In the genomic region with DNA sequence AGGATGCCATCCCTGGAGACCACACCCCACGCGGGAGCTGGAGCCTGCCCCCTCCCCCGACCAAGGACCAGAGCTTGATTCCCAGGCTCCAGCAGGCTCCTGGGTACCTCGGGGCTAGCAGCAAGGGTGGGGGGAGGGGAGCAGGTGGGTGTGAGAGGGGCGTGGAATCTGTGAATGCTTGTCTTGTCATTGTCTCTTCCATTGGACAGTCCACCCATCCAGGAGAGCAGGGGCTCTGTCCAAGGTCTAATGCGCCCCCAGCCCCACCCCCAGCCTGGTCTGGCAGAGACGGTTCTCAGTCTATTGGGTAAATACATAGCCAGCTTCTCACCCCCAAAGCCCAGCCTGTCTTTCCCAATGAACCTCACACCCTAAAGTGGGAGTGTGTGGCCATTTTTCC, we compare ENCODE assay signal across 25 cellular contexts. TPM values are rescaled to one million over a fixed set of nuclear protein-coding genes. Genes with fewer than 3 reads are reported as not detected.
DNase-seq lines count a peak whose midpoint lies in the region; ATAC-seq and TF ChIP-seq lines count a peak whose summit lies in the region.
"Had no signal": no experiment of that assay in that cellular context is flagged by ENCODE, and none has a peak within 500 bp of the region (broad histone marks: within the 10 kb centered on the region; RNA-seq: fewer than 3 reads in every experiment).

No MANE protein-coding gene starts in this region.

- peaks cover 3 to 13% (median 9%) of the 10 kb centered on the region in 3 experiments for H3K36me3 Mint-ChIP-seq in H9 (ENCODE audit: insufficient read depth in 1 of 3, low read depth in 3 of 3)
- peaks cover 3% of the 10 kb centered on the region for H3K36me3 Mint-ChIP-seq in WTC11
- H3K36me3 Mint-ChIP-seq in glutamatergic neuron (ENCODE audit: unreplicated experiment): no peaks in the 10 kb centered on the region

- no peak overlapping the region for H3K23ac ChIP-seq in H9 (ENCODE audit: insufficient read length, low read depth, low read length)
- H3K23ac ChIP-seq in neuronal stem cell (ENCODE audit: low read depth, low read length, poor library complexity): no peak overlapping the region

- H3K79me2 ChIP-seq in H9 (ENCODE audit: insufficient read depth, low read length): no peaks in the 10 kb centered on the region
- H3K79me2 ChIP-seq: parathyroid adenoma had no signal

- H3K4me2 ChIP-seq in H9 (ENCODE audit: insufficient read depth, insufficient read length, low read length) (no peak overlapping the region), neuronal stem cell (ENCODE audit: insufficient read depth, low read length, poor library complexity, severe bottlenecking) (no peak overlapping the region)

- CTCF ChIA-PET in WTC11 (lab: Charles Lee): interaction anchor here (0.6 to 8.3 kb wide), 11 partner anchors 9 to 210 kb away, joined by 3 to 74 read pairs (median 4); partner anchors contain the start of gene CERCAM

- no peak overlapping the region for H3K27ac Mint-ChIP-seq in H9
- H3K27ac Mint-ChIP-seq in WTC11: no peak overlapping the region
- H3K27ac Mint-ChIP-seq in glutamatergic neuron (ENCODE audit: unreplicated experiment): peak overlapping the region; percentile 75
- H3K27ac Mint-ChIP-seq: activated T-cell treated with anti-CD3 and anti-CD28 coated beads, Interleukin-2, amount 50 U/mL, for 72 hours; T-helper 17 cell had no signal

- H3K27ac ChIP-seq in H9 (ENCODE audit: insufficient read length, low read depth, low read length): no peak overlapping the region
- H3K27ac ChIP-seq in neuronal stem cell (replicated peaks; ENCODE audit: low read length): no peak overlapping the region
- H3K27ac ChIP-seq: C4-2B, left lung, parathyroid adenoma, right atrium auricular region, thyroid gland had no signal

- H2BK15ac ChIP-seq in H9 (ENCODE audit: low read depth, low read length) (no peak overlapping the region), neuronal stem cell (ENCODE audit: low read length) (no peak overlapping the region)

- no peak overlapping the region for H2AK5ac ChIP-seq in H9 (ENCODE audit: insufficient read length, low read length)
- peak overlapping the region; percentile 14 for H2AK5ac ChIP-seq in neuronal stem cell (ENCODE audit: low read depth, low read length)

- H3K9me3 ChIP-seq in H9 (ENCODE audit: control insufficient read depth, low read depth, low read length) (no peaks in the 10 kb centered on the region), neuronal stem cell (replicated peaks in 1 of 2; ENCODE audit: control insufficient read depth in 2 of 2, insufficient read depth in 1 of 2, low read depth in 1 of 2, low read length in 2 of 2) (peaks cover 0 to 3% of the 10 kb centered on the region in 2 donors)
- H3K9me3 ChIP-seq: left lung, right atrium auricular region, thyroid gland had no signal

- no peak for DNase-seq in H9
- DNase-seq in WTC11 (ENCODE audit: low spot score): no peak
- no peak for DNase-seq in glutamatergic neuron
- no peak for DNase-seq in neuronal stem cell (ENCODE audit: low spot score)
- DNase-seq in activated CD4-positive, alpha-beta T cell treated with anti-CD3 and anti-CD28 coated beads for 1 hour: no peak
- DNase-seq in HuH-7 (ENCODE audit: low spot score): no peak
- DNase-seq: activated CD4-positive, alpha-beta T cell treated with anti-CD3 and anti-CD28 coated beads for 48 hours; activated naive CD4-positive, alpha-beta T cell treated with anti-CD3 and anti-CD28 coated beads, Interleukin-2, amount 10 ng/mL, durations not matched to agents 7 days and 5 days; activated T-cell treated with anti-CD3 and anti-CD28 coated beads, Interleukin-2, amount 50 U/mL, for 72 hours; dermis blood vessel endothelial cell; left lung; naive B cell; NCI-H1436 treated with DMSO at 0.1 percent for 48 hours; NCI-H510A treated with DMSO at 0.1 percent for 48 hours; NK-92 treated with Interleukin-12 subunit alpha and Interleukin-12 subunit beta, amount 100 ng/mL, for 24 hours; stimulated activated CD4-positive, alpha-beta T cell treated with anti-CD3 and anti-CD28 coated beads, Interleukin-12 subunit alpha, Interleukin-12 subunit beta, amount 100 ng/mL, for 4 hours; stimulated activated CD4-positive, alpha-beta T cell treated with anti-CD3 and anti-CD28 coated beads, Interleukin-4, amount 100 ng/mL, for 24 hours; stimulated activated naive CD8-positive, alpha-beta T cell treated with anti-CD3 and anti-CD28 coated beads, Interleukin-15, Interleukin-2, amounts not matched to agents 100 U/mL and 50 U/mL, for 24 hours; T-helper 17 cell; thyroid gland had no signal

- H3K4me3 ChIP-seq in neuronal stem cell (ENCODE audit: low read length in 2 of 2): peak overlapping the region in 1 of 2 donors; percentile 93
- H3K4me3 ChIP-seq: left lung, right atrium auricular region, thyroid gland had no signal

- TF ChIP-seq CTCF in H9 (conservative IDR thresholded peaks at IDR 0.05) (no peak), WTC11 (IDR thresholded peaks at IDR 0.05) (no peak), glutamatergic neuron (IDR thresholded peaks at IDR 0.05; ENCODE audit: partially characterized antibody, unreplicated experiment) (no peak)

- ATAC-seq in WTC11 (no peak; the same call in 1 of the 2 replicates), HG03135 (IDR thresholded peaks at IDR 0.05; ENCODE audit: unreplicated experiment) (no peak), HG03457 (IDR thresholded peaks at IDR 0.05; ENCODE audit: unreplicated experiment) (no peak)
- ATAC-seq: activated T-cell treated with anti-CD3 and anti-CD28 coated beads, Interleukin-2, amount 50 U/mL, for 72 hours; left lung; stimulated activated naive CD8-positive, alpha-beta T cell treated with anti-CD3 and anti-CD28 coated beads, Interleukin-15, Interleukin-2, amounts not matched to agents 100 U/mL and 50 U/mL, for 24 hours; T-helper 17 cell had no signal

- H2BK120ac ChIP-seq in H9 (ENCODE audit: low read depth, low read length, poor library complexity, severe bottlenecking) (no peak overlapping the region), neuronal stem cell (ENCODE audit: low read depth, low read length) (no peak overlapping the region)

- H4K91ac ChIP-seq in H9 (ENCODE audit: insufficient read length, low read depth, low read length) (no peak overlapping the region), neuronal stem cell (ENCODE audit: low read depth, low read length, poor library complexity) (no peak overlapping the region)

- no peak overlapping the region for H3T11ph ChIP-seq in H9 (ENCODE audit: low read length)

- H3K79me1 ChIP-seq in H9 (ENCODE audit: insufficient read depth, low read depth, low read length, poor library complexity, severe bottlenecking) (no peaks in the 10 kb centered on the region), neuronal stem cell (ENCODE audit: low read depth, low read length) (no peaks in the 10 kb centered on the region)

- no CpG with 5 or more reads among the region's 7 CpGs for WGBS in H9 (ENCODE audit: extremely low coverage, insufficient read length, low lambda C conversion rate)
- WGBS in neuronal stem cell (ENCODE audit: extremely low coverage in 2 of 2, insufficient read length in 2 of 2, insufficient replicate concordance in 1 of 2), 2 donors: no CpG with 5 or more reads among the region's 7 CpGs

- no peak overlapping the region for H3K18ac ChIP-seq in H9 (ENCODE audit: insufficient read length, low read depth, low read length)
- H3K18ac ChIP-seq in neuronal stem cell (ENCODE audit: low read length): no peak overlapping the region

- no peak overlapping the region for H2BK20ac ChIP-seq in H9 (ENCODE audit: low read depth, low read length, poor library complexity, severe bottlenecking)

- H3K4me1 ChIP-seq in H9 (ENCODE audit: insufficient read depth, low read length): no peaks in the 10 kb centered on the region
- peaks cover 11 to 49% of the 10 kb centered on the region in 2 donors for H3K4me1 ChIP-seq in neuronal stem cell (ENCODE audit: control insufficient read depth in 2 of 2, insufficient read depth in 1 of 2, low read depth in 1 of 2, low read length in 2 of 2)
- H3K4me1 ChIP-seq: parathyroid adenoma had no signal

- H2BK12ac ChIP-seq in H9 (ENCODE audit: insufficient read length, low read depth, low read length) (no peak overlapping the region), neuronal stem cell (ENCODE audit: low read length) (no peak overlapping the region)

- peak overlapping the region; percentile 8 to 76 for H3K4me3 Mint-ChIP-seq in H9
- H3K4me3 Mint-ChIP-seq in WTC11: peak overlapping the region; percentile 63
- peak overlapping the region; percentile 84 for H3K4me3 Mint-ChIP-seq in glutamatergic neuron (ENCODE audit: unreplicated experiment)
- H3K4me3 Mint-ChIP-seq: activated naive CD4-positive, alpha-beta T cell treated with anti-CD3 and anti-CD28 coated beads, Interleukin-2, amount 10 ng/mL, durations not matched to agents 7 days and 5 days; activated T-cell treated with anti-CD3 and anti-CD28 coated beads, Interleukin-2, amount 50 U/mL, for 72 hours; naive B cell had no signal

- H3K9ac ChIP-seq in H9 (ENCODE audit: extremely low read depth, insufficient read length, low read length) (no peak overlapping the region), neuronal stem cell (ENCODE audit: low read depth, low read length, poor library complexity) (no peak overlapping the region)
- H3K9ac ChIP-seq: parathyroid adenoma had no signal

- peaks cover 6% of the 10 kb centered on the region for H3K23me2 ChIP-seq in H9 (ENCODE audit: insufficient read length, low read depth, low read length, poor library complexity, severe bottlenecking)

- H3K36me3 ChIP-seq in neuronal stem cell (replicated peaks in 1 of 2; ENCODE audit: control insufficient read depth in 2 of 2, insufficient read depth in 2 of 2, low read length in 2 of 2): peaks cover 2 to 37% of the 10 kb centered on the region in 2 donors

- H4K8ac ChIP-seq in H9 (replicated peaks; ENCODE audit: insufficient read length, low read depth, low read length): no peak overlapping the region
- H4K8ac ChIP-seq in neuronal stem cell (ENCODE audit: low read depth, low read length): no peak overlapping the region

- no peaks in the 10 kb centered on the region for H4K20me1 ChIP-seq in H9 (ENCODE audit: control insufficient read depth, insufficient read depth, insufficient read length)

- H3K56ac ChIP-seq in H9 (ENCODE audit: insufficient read length, low read depth, low read length): no peak overlapping the region

- H3K14ac ChIP-seq in H9 (ENCODE audit: insufficient read depth, low read length) (no peak overlapping the region), neuronal stem cell (ENCODE audit: low read length) (no peak overlapping the region)

- H3K4me1 Mint-ChIP-seq in H9 (peaks cover 30 to 56% of the 10 kb centered on the region in 2 experiments), WTC11 (peaks cover 63% of the 10 kb centered on the region), glutamatergic neuron (ENCODE audit: low read depth, unreplicated experiment) (peaks cover 33% of the 10 kb centered on the region)
- H3K4me1 Mint-ChIP-seq: activated naive CD4-positive, alpha-beta T cell treated with anti-CD3 and anti-CD28 coated beads, Interleukin-2, amount 10 ng/mL, durations not matched to agents 7 days and 5 days had no signal

- H3K27me3 Mint-ChIP-seq in H9 (ENCODE audit: low read depth) (peaks cover 97% of the 10 kb centered on the region), WTC11 (ENCODE audit: low read depth) (peaks cover 97% of the 10 kb centered on the region), glutamatergic neuron (ENCODE audit: unreplicated experiment) (peaks cover 21% of the 10 kb centered on the region)
- H3K27me3 Mint-ChIP-seq: T-helper 17 cell had no signal

- H2BK5ac ChIP-seq in H9 (ENCODE audit: insufficient read length, low read length) (no peak overlapping the region), neuronal stem cell (ENCODE audit: low read length) (no peak overlapping the region)

- H4K5ac ChIP-seq in H9 (ENCODE audit: insufficient read length, low read depth, low read length): no peak overlapping the region

- peaks cover 81% of the 10 kb centered on the region for H3K27me3 ChIP-seq in H9 (ENCODE audit: insufficient read depth, low read length)
- H3K27me3 ChIP-seq in neuronal stem cell (ENCODE audit: control insufficient read depth in 3 of 3, insufficient read depth in 3 of 3, low read depth in 1 of 3, low read length in 3 of 3): peaks cover 0 to 87% (median 30%) of the 10 kb centered on the region in 3 experiments
- H3K27me3 ChIP-seq: thyroid gland had no signal

- H2AFZ ChIP-seq in H9 (ENCODE audit: low read length): no peak overlapping the region
- H2AFZ ChIP-seq in neuronal stem cell (ENCODE audit: low read length): no peak overlapping the region
- H2AFZ ChIP-seq: parathyroid adenoma had no signal

- H3K4ac ChIP-seq in H9 (ENCODE audit: low read depth, low read length) (no peak overlapping the region), neuronal stem cell (ENCODE audit: low read length) (no peak overlapping the region)

- POLR2A ChIA-PET in WTC11 (lab: Charles Lee): interaction anchor here (1.1 kb wide), 1 partner anchor 52 kb away, joined by 4 read pairs; no protein-coding TSS in a partner anchor

- H3K9me3 Mint-ChIP-seq in H9 (peaks cover 3% of the 10 kb centered on the region in 2 experiments; a peak in 2 of 5 replicates), WTC11 (no peaks in the 10 kb centered on the region), glutamatergic neuron (ENCODE audit: unreplicated experiment) (peaks cover 9% of the 10 kb centered on the region)
- H3K9me3 Mint-ChIP-seq: activated naive CD4-positive, alpha-beta T cell treated with anti-CD3 and anti-CD28 coated beads, Interleukin-2, amount 10 ng/mL, durations not matched to agents 7 days and 5 days; activated T-cell treated with anti-CD3 and anti-CD28 coated beads, Interleukin-2, amount 50 U/mL, for 72 hours; naive B cell had no signal

RNA-seq across cellular contexts. Expression of gene URM1, which starts 22.8 kb away (rescaled TPM):
- total RNA-seq in H9 (2021): 46.1 and 46.6 TPM in 2 replicates
- 52.0 to 67.9 TPM (median 54.3 TPM) in 3 replicates for total RNA-seq in WTC11 (2021)
- 62.6 TPM for total RNA-seq in glutamatergic neuron (ENCODE audit: unreplicated experiment)
- polyA plus RNA-seq in neuronal stem cell (2013, experiment 1 of 2): 28.4 TPM
- 24.9 TPM for polyA plus RNA-seq in neuronal stem cell (2013, experiment 2 of 2)

RNA-seq across cellular contexts. Expression of gene CERCAM, which starts 26.7 kb away (rescaled TPM):
- total RNA-seq in H9 (2021) (5.4 and 5.9 TPM in 2 replicates), WTC11 (2021) (13.7 to 15.9 TPM (median 15.2 TPM) in 3 replicates), glutamatergic neuron (ENCODE audit: unreplicated experiment) (56.1 TPM)
- polyA plus RNA-seq in neuronal stem cell (2013, experiment 1 of 2): 0.70 TPM
- polyA plus RNA-seq in neuronal stem cell (2013, experiment 2 of 2): 0.76 TPM

RNA-seq across cellular contexts. Expression of gene SLC27A4, which starts 53.6 kb away (rescaled TPM):
- total RNA-seq in H9 (2021) (17.0 and 17.2 TPM in 2 replicates), WTC11 (2021) (20.8 to 23.8 TPM (median 21.2 TPM) in 3 replicates), glutamatergic neuron (ENCODE audit: unreplicated experiment) (47.3 TPM)
- polyA plus RNA-seq in neuronal stem cell (2013, experiment 1 of 2): 6.1 TPM
- 5.4 TPM for polyA plus RNA-seq in neuronal stem cell (2013, experiment 2 of 2)
